13 cellular contexts compared by ENCODE assay signal in genomic region chr15:68192804-68193521, GRCh38. TPM values are rescaled to one million over a fixed set of nuclear protein-coding genes. Genes with fewer than 3 reads are reported as not detected.
A peak's percentile ranks its signal among the peaks of the same experiment; 100 is the strongest.
DNase-seq lines count a peak whose midpoint lies in the region; ATAC-seq and TF ChIP-seq lines count a peak whose summit lies in the region.
"Had no signal": no experiment of that assay in that cellular context is flagged by ENCODE, and none has a peak within 500 bp of the region (broad histone marks: within the 10 kb centered on the region; RNA-seq: fewer than 3 reads in every experiment).

No MANE protein-coding gene starts in this region.

- H3K9me3 ChIP-seq in CD4-positive, CD25-positive, alpha-beta regulatory T cell (ENCODE audit: control insufficient read depth in 2 of 2, low read length in 2 of 2) = no peaks in the 10 kb centered on the region
- H3K9me3 ChIP-seq in OCI-LY7 (ENCODE audit: low read length) = no peaks in the 10 kb centered on the region

- peaks cover 23% of the 10 kb centered on the region for H3K36me3 Mint-ChIP-seq in CD4-positive, CD25-positive, alpha-beta regulatory T cell
- H3K36me3 Mint-ChIP-seq in memory B cell (peaks cover 13% of the 10 kb centered on the region), CD14-positive monocyte (peaks cover 77 to 96% of the 10 kb centered on the region in 2 donors)

- H3K27ac Mint-ChIP-seq in CD4-positive, CD25-positive, alpha-beta regulatory T cell = peak overlapping the region in 2 of 3 donors; percentile 4 to 79
- peak overlapping the region; percentile 6 for H3K27ac Mint-ChIP-seq in memory B cell
- H3K27ac Mint-ChIP-seq in CD14-positive monocyte = peak overlapping the region in 3 of 7 donors; percentile 10 to 65 (median 11)
- H3K27ac Mint-ChIP-seq: dendritic cell treated with granulocyte-macrophage colony-stimulating factor and Interleukin-4, amounts not matched to agents 40 ng/mL and 50 ng/mL, for 4 days had no signal

- no peaks in the 10 kb centered on the region for H3K9me2 ChIP-seq in OCI-LY7 (ENCODE audit: insufficient read depth, low read length)

- peaks cover 4% of the 10 kb centered on the region; the same call in 1 of the 2 replicates for H3K79me2 ChIP-seq in OCI-LY7 (ENCODE audit: insufficient read depth, low read depth, low read length)

- BruUV-seq in OCI-LY7 (replicated peaks; lab: Mats Ljungman, UMichigan) = no TSS peak

- H3K27me3 Mint-ChIP-seq in CD4-positive, CD25-positive, alpha-beta regulatory T cell = no peaks in the 10 kb centered on the region
- H3K27me3 Mint-ChIP-seq in memory B cell (no peaks in the 10 kb centered on the region), CD14-positive monocyte (ENCODE audit: low read depth in 3 of 3) (no peaks in the 10 kb centered on the region)
- H3K27me3 Mint-ChIP-seq: dendritic cell treated with granulocyte-macrophage colony-stimulating factor and Interleukin-4, amounts not matched to agents 40 ng/mL and 50 ng/mL, for 4 days; type B pancreatic cell had no signal

- DNase-seq in CD4-positive, CD25-positive, alpha-beta regulatory T cell = no peak
- no peak for DNase-seq in OCI-LY7 (ENCODE audit: low spot score)
- peak in 3 of 10 donors; percentile 36 to 53 (median 40) for DNase-seq in dorsolateral prefrontal cortex
- no peak for DNase-seq in memory B cell (ENCODE audit: low spot score in 2 of 2)
- DNase-seq in iPS-NIHi11 (ENCODE audit: low spot score) = no peak
- DNase-seq in NK-92 (lab: John Stamatoyannopoulos, UW; ENCODE audit: unreplicated experiment) = no peak
- no peak for DNase-seq in CD14-positive monocyte (ENCODE audit: low spot score)
- DNase-seq: NCI-H1105, OCI-M1, WERI-Rb-1 had no signal

- H3K27me3 ChIP-seq in CD4-positive, CD25-positive, alpha-beta regulatory T cell (ENCODE audit: control insufficient read depth, insufficient read depth, low read length) = no peaks in the 10 kb centered on the region
- no peaks in the 10 kb centered on the region for H3K27me3 ChIP-seq in dorsolateral prefrontal cortex

- no peaks in the 10 kb centered on the region for H3K9me3 Mint-ChIP-seq in CD4-positive, CD25-positive, alpha-beta regulatory T cell
- H3K9me3 Mint-ChIP-seq in memory B cell = no peaks in the 10 kb centered on the region
- no peaks in the 10 kb centered on the region for H3K9me3 Mint-ChIP-seq in CD14-positive monocyte
- H3K9me3 Mint-ChIP-seq: dendritic cell treated with granulocyte-macrophage colony-stimulating factor and Interleukin-4, amounts not matched to agents 40 ng/mL and 50 ng/mL, for 4 days; type B pancreatic cell had no signal

- no peak for ATAC-seq in CD4-positive, CD25-positive, alpha-beta regulatory T cell (ENCODE audit: low read depth in 2 of 2)
- ATAC-seq in memory B cell (ENCODE audit: low read depth) (no peak), GM18498 (IDR thresholded peaks at IDR 0.05; ENCODE audit: unreplicated experiment) (no peak)

- peaks cover 0 to 2% (median under 1%) of the 10 kb centered on the region in 4 donors for H3K4me1 Mint-ChIP-seq in CD4-positive, CD25-positive, alpha-beta regulatory T cell
- H3K4me1 Mint-ChIP-seq in memory B cell = peaks cover 8% of the 10 kb centered on the region
- H3K4me1 Mint-ChIP-seq in CD14-positive monocyte = peaks cover 3% of the 10 kb centered on the region

- TF ChIP-seq CTCF in OCI-LY7 (conservative IDR thresholded peaks at IDR 0.05; ENCODE audit: low read length) (no peak), dorsolateral prefrontal cortex (IDR thresholded peaks at IDR 0.05 in 54 of 56, conservative IDR thresholded peaks at IDR 0.05 in 2 of 56; ENCODE audit: low read depth in 1 of 56, partially characterized antibody in 56 of 56) (no peak), CD14-positive monocyte (IDR thresholded peaks at IDR 0.05) (no peak)

- H3K4me3 ChIP-seq in CD4-positive, CD25-positive, alpha-beta regulatory T cell (ENCODE audit: low read depth, low read length) = no peak overlapping the region
- no peak overlapping the region for H3K4me3 ChIP-seq in OCI-LY7 (ENCODE audit: low read depth, low read length, poor library complexity, severe bottlenecking)
- H3K4me3 ChIP-seq in dorsolateral prefrontal cortex = no peak overlapping the region

- H3K4me3 Mint-ChIP-seq in CD4-positive, CD25-positive, alpha-beta regulatory T cell = no peak overlapping the region
- H3K4me3 Mint-ChIP-seq in memory B cell (no peak overlapping the region), CD14-positive monocyte (no peak overlapping the region)
- H3K4me3 Mint-ChIP-seq: dendritic cell treated with granulocyte-macrophage colony-stimulating factor and Interleukin-4, amounts not matched to agents 40 ng/mL and 50 ng/mL, for 4 days; type B pancreatic cell had no signal

- POLR2A ChIA-PET in OCI-LY7 (lab: Charles Lee) = no interaction called here

- H3K27ac ChIP-seq in CD4-positive, CD25-positive, alpha-beta regulatory T cell (ENCODE audit: insufficient read depth, low read length, poor library complexity, severe bottlenecking) = no peak overlapping the region
- H3K27ac ChIP-seq in OCI-LY7 (ENCODE audit: low read depth, low read length, poor library complexity, severe bottlenecking) (peak overlapping the region; percentile 49), dorsolateral prefrontal cortex (peak overlapping the region in 55 of 59 donors; percentile 1 to 90 (median 62))
- H3K27ac ChIP-seq: WERI-Rb-1 had no signal

- intact Hi-C loops in OCI-LY7 (cut with micrococcal nuclease; ENCODE audit: unreplicated experiment) (no loop called here), dorsolateral prefrontal cortex (cut with DNase I) (no loop called here), CD14-positive monocyte (cut with micrococcal nuclease) (no loop called here)

- H3K36me3 ChIP-seq in CD4-positive, CD25-positive, alpha-beta regulatory T cell (ENCODE audit: control insufficient read depth, insufficient read depth, low read length) = peaks cover 36% of the 10 kb centered on the region
- H3K36me3 ChIP-seq in OCI-LY7 (ENCODE audit: insufficient read depth, low read length) = peaks cover 85% of the 10 kb centered on the region

- H2AFZ ChIP-seq in OCI-LY7 (ENCODE audit: low read length) = no peak overlapping the region

- H4K20me1 ChIP-seq in OCI-LY7 (ENCODE audit: insufficient read depth, low read length) = no peaks in the 10 kb centered on the region

- H3K4me2 ChIP-seq in OCI-LY7 (ENCODE audit: low read length) = no peak overlapping the region

- no peaks in the 10 kb centered on the region for H3K4me1 ChIP-seq in CD4-positive, CD25-positive, alpha-beta regulatory T cell (ENCODE audit: control insufficient read depth, insufficient read depth, low read length, poor library complexity, severe bottlenecking)
- peaks cover 46% of the 10 kb centered on the region for H3K4me1 ChIP-seq in OCI-LY7 (ENCODE audit: insufficient read depth, low read length, poor library complexity, severe bottlenecking)

- CTCF ChIA-PET in OCI-LY7 (lab: Charles Lee; ENCODE audit: unreplicated experiment) = no interaction called here

RNA-seq across cellular contexts. Expression of gene CALML4, which starts 12.2 kb away (rescaled TPM):
- total RNA-seq in CD4-positive, CD25-positive, alpha-beta regulatory T cell = 3.2 TPM
- polyA plus RNA-seq in CD4-positive, CD25-positive, alpha-beta regulatory T cell = 1 to 10 TPM in 1 of 4 donors, under 1 TPM in 3; 0.17 to 1.4 (median 0.51) TPM
- total RNA-seq in OCI-LY7 (2014; rRNA removed; shearing (Covaris generic)) = 28.7 and 52.8 TPM in 2 replicates
- total RNA-seq in OCI-LY7 (2022) (32.5 and 32.7 TPM in 2 replicates), dorsolateral prefrontal cortex (10 to 100 TPM in 1 of 120 experiments, 1 to 10 TPM in 119; 1.2 to 12.9 (median 4.6) TPM)
- polyA plus RNA-seq in CD14-positive monocyte = 10 to 100 TPM; 38.8 to 44.5 TPM

RNA-seq across cellular contexts. Expression of gene CLN6, which starts 36.6 kb away (rescaled TPM):
- 14.2 TPM for total RNA-seq in CD4-positive, CD25-positive, alpha-beta regulatory T cell
- 1 to 10 TPM; 1.4 to 1.9 (median 1.5) TPM for polyA plus RNA-seq in CD4-positive, CD25-positive, alpha-beta regulatory T cell
- 50.3 and 60.2 TPM in 2 replicates for total RNA-seq in OCI-LY7 (2014; rRNA removed; shearing (Covaris generic))
- total RNA-seq in OCI-LY7 (2022) (101 and 117 TPM in 2 replicates), dorsolateral prefrontal cortex (10 to 100 TPM; 18.4 to 49.4 (median 29.8) TPM)
- polyA plus RNA-seq in CD14-positive monocyte = 1 to 10 TPM; 3.4 to 4.2 TPM
